25 cellular contexts compared by ENCODE assay signal in genomic region chr5:50406874-50407273, GRCh38. TPM values are rescaled to one million over a fixed set of nuclear protein-coding genes. Genes with fewer than 3 reads are reported as not detected.
DNase-seq lines count a peak whose midpoint lies in the region; TF ChIP-seq lines count a peak whose summit lies in the region.
"Had no signal": no experiment of that assay in that cellular context is flagged by ENCODE, and none has a peak within 500 bp of the region (broad histone marks: within the 10 kb centered on the region; RNA-seq: fewer than 3 reads in every experiment).

No MANE protein-coding gene starts in this region.

- H3K14ac ChIP-seq in trophoblast cell (ENCODE audit: low read length): no peak overlapping the region

- H3K4me3 ChIP-seq in DOHH2 (ENCODE audit: low read length): no peak overlapping the region
- H3K4me3 ChIP-seq in LNCaP clone FGC (ENCODE audit: low read depth, low read length): no peak overlapping the region
- H3K4me3 ChIP-seq in trophoblast cell (ENCODE audit: low read depth, low read length): no peak overlapping the region
- H3K4me3 ChIP-seq: gastroesophageal sphincter, neural progenitor cell, psoas muscle, tibial artery had no signal

- peaks cover 3% of the 10 kb centered on the region; the same call in 1 of the 2 replicates for H3F3A ChIP-seq in DOHH2 (ENCODE audit: control insufficient read depth, insufficient read depth)

- H2BK12ac ChIP-seq in trophoblast cell (ENCODE audit: low read length): no peak overlapping the region

- no peaks in the 10 kb centered on the region for H3K79me1 ChIP-seq in trophoblast cell (ENCODE audit: low read length)

- WGBS in trophoblast cell (ENCODE audit: extremely low coverage, insufficient coverage, insufficient read length): no CpG with 5 or more reads among the region's 1 CpG

- H3K27ac ChIP-seq in DOHH2 (ENCODE audit: low read depth, low read length): no peak overlapping the region
- peak overlapping the region; percentile 39 for H3K27ac ChIP-seq in epithelial cell of prostate
- no peak overlapping the region for H3K27ac ChIP-seq in trophoblast cell (ENCODE audit: low read depth, low read length)
- H3K27ac ChIP-seq: gastroesophageal sphincter, HL-60, neural progenitor cell, psoas muscle, tibial artery had no signal

- no peak overlapping the region for H3K4ac ChIP-seq in trophoblast cell (ENCODE audit: low read depth, low read length)

- H3K9ac ChIP-seq in trophoblast cell (ENCODE audit: low read length): no peak overlapping the region
- H3K9ac ChIP-seq: neural progenitor cell had no signal

- H3K9me2 ChIP-seq in DOHH2 (replicated peaks; ENCODE audit: control insufficient read depth, low read length): no peaks in the 10 kb centered on the region

- H2AK5ac ChIP-seq in trophoblast cell (ENCODE audit: low read length): no peak overlapping the region

- no peaks in the 10 kb centered on the region for H4K20me1 ChIP-seq in DOHH2 (ENCODE audit: control insufficient read depth, insufficient read depth, low read depth, low read length)

- no peak overlapping the region for H2AFZ ChIP-seq in trophoblast cell (ENCODE audit: insufficient read depth, low read length, poor library complexity)
- H2AFZ ChIP-seq: neural progenitor cell had no signal

- H3K23ac ChIP-seq in trophoblast cell (ENCODE audit: low read length): no peak overlapping the region

- no peak overlapping the region for H2BK5ac ChIP-seq in trophoblast cell (ENCODE audit: low read depth, low read length, poor library complexity)

- 0 out of 2 replicates have a peak overlapping the region, but pooled peaks have one; percentile 10 for H3K4me2 ChIP-seq in DOHH2 (ENCODE audit: low read length)
- no peak overlapping the region for H3K4me2 ChIP-seq in trophoblast cell (ENCODE audit: low read length)
- H3K4me2 ChIP-seq: neural progenitor cell had no signal

- no peak overlapping the region for H2BK120ac ChIP-seq in trophoblast cell (ENCODE audit: insufficient read depth, low read length, poor library complexity)

- DNase-seq in LNCaP clone FGC (ENCODE audit: low read depth): peak; percentile 26
- DNase-seq in epithelial cell of prostate (ENCODE audit: low read depth, low spot score): no peak
- peak; percentile 42 to 77 for DNase-seq in trophoblast cell
- DNase-seq in NCI-H2196 treated with DMSO at 0.1 percent for 48 hours (lab: John Stamatoyannopoulos, UW; ENCODE audit: unreplicated experiment): no peak
- no peak for DNase-seq in NCI-H524 treated with DMSO at 0.1 percent for 48 hours (lab: John Stamatoyannopoulos, UW)
- DNase-seq in iPS-NIHi7 (ENCODE audit: extremely low spot score): no peak
- DNase-seq: activated CD4-positive, CD25-positive, alpha-beta regulatory T cell treated with anti-CD3 and anti-CD28 coated beads, Interleukin-2, amount 50 U/mL, for 72 hours; activated CD8-positive, alpha-beta memory T cell treated with anti-CD3 and anti-CD28 coated beads for 24 hours; activated naive CD4-positive, alpha-beta T cell treated with anti-CD3 and anti-CD28 coated beads, Interleukin-2, amount 10 ng/mL, durations not matched to agents 7 days and 5 days; activated T-cell treated with anti-CD3 and anti-CD28 coated beads, Interleukin-2, amount 50 U/mL, for 48 hours; AML-193; aorta; erythroblast; midbrain; MM.1S; NCI-H1694 treated with DMSO at 0.1 percent for 48 hours; NCI-H446; psoas muscle; stimulated activated CD4-positive, alpha-beta T cell treated with anti-CD3 and anti-CD28 coated beads, Interleukin-4, amount 100 ng/mL, for 1 hour; stimulated activated naive CD8-positive, alpha-beta T cell treated with anti-CD3 and anti-CD28 coated beads, Interleukin-15, Interleukin-2, amounts not matched to agents 100 U/mL and 50 U/mL, for 24 hours; tibial artery had no signal

- H3K18ac ChIP-seq in trophoblast cell (ENCODE audit: low read length): no peak overlapping the region

- H3K27me3 ChIP-seq in DOHH2 (ENCODE audit: control insufficient read depth, low read length) (no peaks in the 10 kb centered on the region), trophoblast cell (ENCODE audit: insufficient read depth, low read length) (no peaks in the 10 kb centered on the region)
- H3K27me3 ChIP-seq: gastroesophageal sphincter, neural progenitor cell, tibial artery had no signal

- H4K91ac ChIP-seq in trophoblast cell (ENCODE audit: low read depth, low read length): no peak overlapping the region

- H3K79me2 ChIP-seq in DOHH2 (ENCODE audit: control insufficient read depth, low read length): peaks cover 60% of the 10 kb centered on the region
- H3K79me2 ChIP-seq in trophoblast cell (ENCODE audit: control insufficient read depth, insufficient read depth, low read length, poor library complexity): no peaks in the 10 kb centered on the region

- H3K36me3 ChIP-seq in DOHH2 (ENCODE audit: control insufficient read depth, low read length) (peaks cover 93% of the 10 kb centered on the region), trophoblast cell (ENCODE audit: control insufficient read depth in 1 of 2, insufficient read depth in 2 of 2, low read length in 2 of 2) (no peaks in the 10 kb centered on the region)
- H3K36me3 ChIP-seq: gastroesophageal sphincter, neural progenitor cell, tibial artery had no signal

- no peak for TF ChIP-seq CTCF in DOHH2 (IDR thresholded peaks at IDR 0.05; ENCODE audit: low read depth, low read length, poor library complexity, severe bottlenecking)
- TF ChIP-seq CTCF in LNCaP clone FGC (IDR thresholded peaks at IDR 0.05; ENCODE audit: control insufficient read depth, extremely low read depth, insufficient read depth): no peak

- no peaks in the 10 kb centered on the region for H3K9me3 ChIP-seq in DOHH2 (ENCODE audit: control insufficient read depth, insufficient read depth, low read length)
- no peaks in the 10 kb centered on the region for H3K9me3 ChIP-seq in trophoblast cell (ENCODE audit: insufficient read depth, low read depth, low read length)
- H3K9me3 ChIP-seq: gastroesophageal sphincter, psoas muscle, tibial artery had no signal

- H4K12ac ChIP-seq in trophoblast cell (ENCODE audit: low read depth, low read length): no peak overlapping the region

- peaks cover 52% of the 10 kb centered on the region for H3K4me1 ChIP-seq in DOHH2 (ENCODE audit: control insufficient read depth, low read length)
- H3K4me1 ChIP-seq in trophoblast cell (ENCODE audit: control insufficient read depth in 1 of 2, insufficient read depth in 2 of 2, low read length in 2 of 2): no peaks in the 10 kb centered on the region
- H3K4me1 ChIP-seq: gastroesophageal sphincter, neural progenitor cell, psoas muscle, tibial artery had no signal

- no peak overlapping the region for H4K8ac ChIP-seq in trophoblast cell (ENCODE audit: low read depth, low read length)

RNA-seq across cellular contexts. Expression of gene EMB, which starts 34.2 kb away (rescaled TPM):
- polyA plus RNA-seq in trophoblast cell (2013): 14.0 and 14.5 TPM in 2 replicates

Comparison
In these comparisons a context has a peak if more than half of its experiments do, and no peak if none do; other contexts are left out.
1. DNase-seq: peak in LNCaP clone FGC (single experiment) and trophoblast cell (2 of 2); none in epithelial cell of prostate (single experiment), NCI-H2196 treated with DMSO at 0.1 percent for 48 hours (single experiment), NCI-H524 treated with DMSO at 0.1 percent for 48 hours (single experiment) and iPS-NIHi7 (single experiment).